In genomic region chr11:65133724-65134123, GRCh38 we compare ENCODE assay signal across 7 cellular contexts. TPM values are rescaled to one million over a fixed set of nuclear protein-coding genes. Genes with fewer than 3 reads are reported as not detected.
DNase-seq lines count a peak whose midpoint lies in the region; ATAC-seq, FAIRE-seq and TF ChIP-seq lines count a peak whose summit lies in the region.

No MANE protein-coding gene starts in this region.

- H3K27me3 ChIP-seq in adrenal gland (no peaks in the 10 kb centered on the region), stomach smooth muscle (ENCODE audit: control insufficient read depth in 1 of 2, insufficient read depth in 2 of 2, low read length in 2 of 2) (no peaks in the 10 kb centered on the region)

- peaks cover 0 to 44% of the 10 kb centered on the region in 2 donors for H3K36me3 ChIP-seq in adrenal gland (replicated peaks in 1 of 2)
- H3K36me3 ChIP-seq in stomach smooth muscle (ENCODE audit: control insufficient read depth in 2 of 2, insufficient read depth in 2 of 2, low read length in 2 of 2), result peaks cover 27 to 34% of the 10 kb centered on the region in 2 donors

- no peak for FAIRE-seq in urothelium cell line (lab: Jason Lieb, UNC)

- TF ChIP-seq CTCF in adrenal gland (IDR thresholded peaks at IDR 0.05), result no peak

- no peak for TF ChIP-seq POLR2A in adrenal gland (IDR thresholded peaks at IDR 0.05)

- peaks cover 18 to 38% of the 10 kb centered on the region in 2 donors for H3K4me1 ChIP-seq in adrenal gland (replicated peaks in 1 of 2)
- H3K4me1 ChIP-seq in stomach smooth muscle (ENCODE audit: control insufficient read depth, insufficient read depth, low read length), result peaks cover 33% of the 10 kb centered on the region

- ATAC-seq in HG03342 (IDR thresholded peaks at IDR 0.05; ENCODE audit: unreplicated experiment), result no peak

- H3K9ac ChIP-seq in stomach smooth muscle (ENCODE audit: low read length in 2 of 2), result peak overlapping the region; percentile 89 to 100

- DNase-seq in HT-29 (ENCODE audit: low spot score) (peak; percentile 36), adrenal gland (peak in 6 of 7 donors; percentile 56 to 73 (median 68)), iris pigment epithelial cell (ENCODE audit: low read depth) (peak; percentile 43), AG08396 (ENCODE audit: low spot score) (no peak), urothelium cell line (ENCODE audit: low spot score) (no peak)

- WGBS in adrenal gland, 4 donors, result 0 to 3% (median 1%) methylated on average over 12 to 20 of the region's 20 CpGs

- H3K9me3 ChIP-seq in adrenal gland (replicated peaks in 1 of 3), result no peaks in the 10 kb centered on the region
- no peaks in the 10 kb centered on the region for H3K9me3 ChIP-seq in stomach smooth muscle (ENCODE audit: control insufficient read depth in 2 of 2, low read length in 2 of 2)

- intact Hi-C loops in adrenal gland (cut with DNase I), result no loop called here

- H3K4me3 ChIP-seq in adrenal gland, result peak overlapping the region; percentile 52 to 92 (median 84)
- H3K4me3 ChIP-seq in stomach smooth muscle (ENCODE audit: low read length in 2 of 2), result peak overlapping the region; percentile 80 to 93

- H3K27ac ChIP-seq in adrenal gland (peak overlapping the region; percentile 80 to 98 (median 96)), stomach smooth muscle (ENCODE audit: low read length) (peak overlapping the region; percentile 99)

RNA-seq across cellular contexts. Expression of gene SYVN1, which starts 0.6 kb away (rescaled TPM):
- total RNA-seq in HT-29 (2014; rRNA removed; shearing (Covaris generic)), result 21.7 and 32.1 TPM in 2 replicates
- total RNA-seq in adrenal gland, result 100 to 1,000 TPM in 1 of 8 donors, 10 to 100 TPM in 7; 28.1 to 119 (median 64.3) TPM
- 100 to 1,000 TPM in 1 of 3 donors, 10 to 100 TPM in 2; 46.0 to 124 (median 58.5) TPM for polyA plus RNA-seq in adrenal gland

RNA-seq across cellular contexts. Expression of gene MRPL49, which starts 11.6 kb away (rescaled TPM):
- 153 and 200 TPM in 2 replicates for total RNA-seq in HT-29 (2014; rRNA removed; shearing (Covaris generic))
- 100 to 1,000 TPM; 113 to 180 (median 135) TPM for total RNA-seq in adrenal gland
- 100 to 1,000 TPM in 1 of 3 donors, 10 to 100 TPM in 2; 32.7 to 122 (median 33.9) TPM for polyA plus RNA-seq in adrenal gland

RNA-seq across cellular contexts. Expression of gene FAU, which starts 11.8 kb away (rescaled TPM):
- total RNA-seq in HT-29 (2014; rRNA removed; shearing (Covaris generic)), result 835 and 863 TPM in 2 replicates
- total RNA-seq in adrenal gland, result 1,000 to 10,000 TPM in 5 of 8 donors, 100 to 1,000 TPM in 3; 361 to 1,303 (median 1,029) TPM
- 1,000 to 10,000 TPM in 2 of 3 donors, 100 to 1,000 TPM in 1; 656 to 2,488 (median 2,066) TPM for polyA plus RNA-seq in adrenal gland

RNA-seq across cellular contexts. Expression of gene ZNHIT2, which starts 16.2 kb away (rescaled TPM):
- total RNA-seq in HT-29 (2014; rRNA removed; shearing (Covaris generic)), result 104 and 115 TPM in 2 replicates
- total RNA-seq in adrenal gland, result 10 to 100 TPM; 10.7 to 30.0 (median 20.5) TPM
- polyA plus RNA-seq in adrenal gland, result 10 to 100 TPM in 2 of 3 donors, under 1 TPM in 1; 0.48 to 39.8 (median 32.1) TPM

RNA-seq across cellular contexts. Expression of gene TM7SF2, which starts 22.1 kb away (rescaled TPM):
- total RNA-seq in HT-29 (2014; rRNA removed; shearing (Covaris generic)), result 84.4 and 113 TPM in 2 replicates
- 1,000 to 10,000 TPM in 2 of 8 donors, 100 to 1,000 TPM in 6; 278 to 1,807 (median 752) TPM for total RNA-seq in adrenal gland
- polyA plus RNA-seq in adrenal gland, result 100 to 1,000 TPM; 259 to 849 (median 589) TPM

Comparison
In these comparisons a context has a peak if more than half of its experiments do, and no peak if none do; other contexts are left out.
1. DNase-seq: peak in HT-29 (single experiment), adrenal gland (6 of 7) and iris pigment epithelial cell (single experiment); none in AG08396 (single experiment) and urothelium cell line (single experiment).